ENCODE assay signal across 17 cellular contexts in the genomic region with DNA sequence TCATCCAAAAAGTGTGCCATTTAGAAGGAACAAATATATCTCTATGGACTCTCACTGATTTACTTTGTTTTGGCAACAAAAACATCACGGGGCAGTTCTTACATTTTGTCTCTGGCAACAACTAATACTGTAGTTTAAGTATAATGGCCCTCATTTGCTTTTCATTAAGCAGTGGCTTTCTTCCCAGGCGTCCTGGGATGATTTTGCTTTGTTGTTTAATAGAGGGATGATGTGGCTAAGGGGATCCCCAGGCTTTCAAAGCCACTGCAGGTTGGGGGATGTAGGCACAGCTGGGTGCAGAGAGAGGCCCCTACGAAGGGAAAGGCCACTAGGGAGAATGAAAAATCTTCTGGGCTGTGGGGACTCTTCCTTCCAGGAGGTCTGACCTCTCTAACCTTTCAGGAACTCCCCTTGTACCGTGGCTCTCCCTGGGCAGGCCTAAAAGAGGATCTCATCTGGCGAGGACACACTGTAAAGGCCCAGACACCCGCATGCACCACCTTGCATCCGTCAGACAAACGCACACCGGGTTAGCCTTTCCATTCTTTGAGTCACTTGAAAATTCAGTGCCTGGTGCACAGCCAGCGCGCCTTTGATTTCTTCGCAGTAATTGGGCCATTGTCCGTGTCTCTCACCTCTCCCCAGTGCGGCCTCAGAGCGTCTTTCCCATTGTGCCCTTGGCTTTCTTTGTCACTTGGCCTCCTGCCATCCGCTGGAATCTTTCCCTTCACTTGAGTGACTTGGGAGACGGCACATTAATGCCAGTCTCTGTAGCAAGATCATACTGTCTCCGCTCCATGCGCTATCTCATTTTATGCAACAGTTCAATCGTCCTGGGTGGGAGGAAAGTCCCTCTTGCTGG. TPM values are rescaled to one million over a fixed set of nuclear protein-coding genes. Genes with fewer than 3 reads are reported as not detected.
A peak's percentile ranks its signal among the peaks of the same experiment; 100 is the strongest.
DNase-seq lines count a peak whose midpoint lies in the region; ATAC-seq, FAIRE-seq and TF ChIP-seq lines count a peak whose summit lies in the region.
"Had no signal": no experiment of that assay in that cellular context is flagged by ENCODE, and none has a peak within 500 bp of the region (broad histone marks: within the 10 kb centered on the region; RNA-seq: fewer than 3 reads in every experiment).

No MANE protein-coding gene starts in this region.

- ATAC-seq in memory B cell (ENCODE audit: low read depth) (no peak), HepG2 (no peak)
- ATAC-seq: stimulated activated naive CD8-positive, alpha-beta T cell treated with anti-CD3 and anti-CD28 coated beads, Interleukin-15, amount 100 ng/mL, for 72 hours had no signal

- POLR2A ChIA-PET in HepG2 (lab: Yijun Ruan, JAX), result no interaction called here
- POLR2A ChIA-PET in activated CD4-positive, alpha-beta memory T cell treated with anti-CD3 and anti-CD28 coated beads, Interleukin-2, amount 10 ng/mL, durations not matched to agents 7 days and 5 days (lab: Charles Lee), result no interaction called here

- peak overlapping the region; percentile 42 for H3K4me3 Mint-ChIP-seq in memory B cell
- H3K4me3 Mint-ChIP-seq in activated CD4-positive, alpha-beta memory T cell treated with anti-CD3 and anti-CD28 coated beads, Interleukin-2, amount 10 ng/mL, durations not matched to agents 7 days and 5 days, result no peak overlapping the region
- no peak overlapping the region for H3K4me3 Mint-ChIP-seq in Calu3 (ENCODE audit: low read depth, unreplicated experiment)
- H3K4me3 Mint-ChIP-seq in progenitor cell of endocrine pancreas (ENCODE audit: low read depth), result no peak overlapping the region
- H3K4me3 Mint-ChIP-seq: activated CD4-positive, alpha-beta T cell treated with anti-CD3 and anti-CD28 coated beads, Interleukin-2, amount 10 ng/mL, durations not matched to agents 7 days and 5 days; activated T-helper 1 cell treated with anti-CD3 and anti-CD28 coated beads, Interleukin-12 subunit alpha, Interleukin-12 subunit beta, Interleukin-2, Interleukin-4 antibody, amounts not matched to agents 30 ng/mL and 10 ng/mL and 1 ng/mL, durations not matched to agents 14 hours and 24 hours and 36 hours; dendritic cell treated with granulocyte-macrophage colony-stimulating factor and Interleukin-4, amounts not matched to agents 40 ng/mL and 50 ng/mL, for 4 days; stimulated activated naive CD8-positive, alpha-beta T cell treated with anti-CD3 and anti-CD28 coated beads, Interleukin-15, amount 100 ng/mL, for 72 hours had no signal

- H3K27ac ChIP-seq in HUES64 (ENCODE audit: low read depth, low read length) (peak overlapping the region; percentile 15; the same call in 1 of the 2 replicates), HepG2 (ENCODE audit: extremely low read length, insufficient read depth, low read length) (no peak overlapping the region)
- H3K27ac ChIP-seq: parathyroid adenoma, spleen had no signal

- no peak overlapping the region for H2AFZ ChIP-seq in HepG2 (ENCODE audit: low read length)
- H2AFZ ChIP-seq: parathyroid adenoma had no signal

- no peak overlapping the region for H3K9ac ChIP-seq in HUES64 (ENCODE audit: low read depth, low read length)
- no peak overlapping the region for H3K9ac ChIP-seq in HepG2 (ENCODE audit: insufficient read depth, low read depth, low read length)
- H3K9ac ChIP-seq: parathyroid adenoma had no signal

- peaks cover 23% of the 10 kb centered on the region for H3K4me1 ChIP-seq in HUES64 (ENCODE audit: insufficient read depth, low read length)
- no peaks in the 10 kb centered on the region for H3K4me1 ChIP-seq in HepG2 (ENCODE audit: insufficient read depth, low read length)
- H3K4me1 ChIP-seq: parathyroid adenoma had no signal

- CTCF ChIA-PET in HepG2 (lab: Yijun Ruan, JAX; ENCODE audit: low intra/inter-chr PET ratio, low total read pairs), result no interaction called here
- CTCF ChIA-PET in activated CD4-positive, alpha-beta memory T cell treated with anti-CD3 and anti-CD28 coated beads, Interleukin-2, amount 10 ng/mL, durations not matched to agents 7 days and 5 days (lab: Charles Lee), result no interaction called here
- CTCF ChIA-PET in Calu3 (lab: Charles Lee), result no interaction called here

- FAIRE-seq in endometrium (lab: Jason Lieb, UNC) (peak; percentile 93), HepG2 (lab: Jason Lieb, UNC) (no peak)

- BruUV-seq in HepG2 (replicated peaks; lab: Mats Ljungman, UMichigan) (no TSS peak), Calu3 (replicated peaks; lab: Mats Ljungman, UMichigan) (no TSS peak)

- no peaks in the 10 kb centered on the region for H3K79me2 ChIP-seq in HepG2 (ENCODE audit: insufficient read depth, low read length)
- H3K79me2 ChIP-seq: parathyroid adenoma had no signal

- H3K27ac Mint-ChIP-seq in memory B cell (no peak overlapping the region), Calu3 (ENCODE audit: unreplicated experiment) (no peak overlapping the region), progenitor cell of endocrine pancreas (no peak overlapping the region)
- no peak overlapping the region for H3K27ac Mint-ChIP-seq in activated CD4-positive, alpha-beta memory T cell treated with anti-CD3 and anti-CD28 coated beads, Interleukin-2, amount 10 ng/mL, durations not matched to agents 7 days and 5 days
- H3K27ac Mint-ChIP-seq: activated CD4-positive, alpha-beta T cell treated with anti-CD3 and anti-CD28 coated beads, Interleukin-2, amount 10 ng/mL, durations not matched to agents 7 days and 5 days; activated T-helper 1 cell treated with anti-CD3 and anti-CD28 coated beads, Interleukin-12 subunit alpha, Interleukin-12 subunit beta, Interleukin-2, Interleukin-4 antibody, amounts not matched to agents 30 ng/mL and 10 ng/mL and 1 ng/mL, durations not matched to agents 14 hours and 24 hours and 36 hours; dendritic cell treated with granulocyte-macrophage colony-stimulating factor and Interleukin-4, amounts not matched to agents 40 ng/mL and 50 ng/mL, for 4 days; stimulated activated naive CD8-positive, alpha-beta T cell treated with anti-CD3 and anti-CD28 coated beads, Interleukin-15, amount 100 ng/mL, for 72 hours had no signal

- H3K36me3 ChIP-seq in HUES64 (ENCODE audit: insufficient read depth, low read length) (no peaks in the 10 kb centered on the region), HepG2 (replicated peaks in 1 of 2; ENCODE audit: control insufficient read depth in 1 of 2, insufficient read depth in 2 of 2, low read length in 2 of 2) (no peaks in the 10 kb centered on the region)
- H3K36me3 ChIP-seq: spleen had no signal

- H3K36me3 Mint-ChIP-seq in memory B cell, result no peaks in the 10 kb centered on the region
- no peaks in the 10 kb centered on the region for H3K36me3 Mint-ChIP-seq in activated CD4-positive, alpha-beta memory T cell treated with anti-CD3 and anti-CD28 coated beads, Interleukin-2, amount 10 ng/mL, durations not matched to agents 7 days and 5 days (ENCODE audit: low read depth)
- no peaks in the 10 kb centered on the region for H3K36me3 Mint-ChIP-seq in Calu3 (ENCODE audit: insufficient read depth, unreplicated experiment)
- no peaks in the 10 kb centered on the region for H3K36me3 Mint-ChIP-seq in progenitor cell of endocrine pancreas (ENCODE audit: insufficient read depth)

- no peak for TF ChIP-seq RAD21 in HepG2 (CRISPR knock-in tag; IDR thresholded peaks at IDR 0.05)

- DNase-seq in AG10803 (ENCODE audit: low read depth) (peak; percentile 64), memory B cell (ENCODE audit: low spot score in 2 of 2) (no peak), HepG2 (ENCODE audit: low spot score) (no peak), Calu3 (no peak), progenitor cell of endocrine pancreas (ENCODE audit: low spot score, unreplicated experiment) (no peak)
- DNase-seq in activated CD4-positive, alpha-beta memory T cell treated with anti-CD3 and anti-CD28 coated beads, Interleukin-2, amount 10 ng/mL, durations not matched to agents 7 days and 5 days, result no peak
- DNase-seq: activated CD4-positive, alpha-beta T cell treated with anti-CD3 and anti-CD28 coated beads, Interleukin-2, amount 10 ng/mL, durations not matched to agents 7 days and 5 days; DMS153; midbrain; NCI-H2081 treated with DMSO at 0.1 percent for 48 hours; spleen; stimulated activated naive CD8-positive, alpha-beta T cell treated with anti-CD3 and anti-CD28 coated beads, Interleukin-15, amount 100 ng/mL, for 72 hours had no signal

- H3K27me3 Mint-ChIP-seq in memory B cell (no peaks in the 10 kb centered on the region), Calu3 (ENCODE audit: unreplicated experiment) (peaks cover 66% of the 10 kb centered on the region), progenitor cell of endocrine pancreas (peaks cover 31% of the 10 kb centered on the region)
- H3K27me3 Mint-ChIP-seq in activated CD4-positive, alpha-beta memory T cell treated with anti-CD3 and anti-CD28 coated beads, Interleukin-2, amount 10 ng/mL, durations not matched to agents 7 days and 5 days, result no peaks in the 10 kb centered on the region
- H3K27me3 Mint-ChIP-seq: activated CD4-positive, alpha-beta T cell treated with anti-CD3 and anti-CD28 coated beads, Interleukin-2, amount 10 ng/mL, durations not matched to agents 7 days and 5 days; dendritic cell treated with granulocyte-macrophage colony-stimulating factor and Interleukin-4, amounts not matched to agents 40 ng/mL and 50 ng/mL, for 4 days; stimulated activated naive CD8-positive, alpha-beta T cell treated with anti-CD3 and anti-CD28 coated beads, Interleukin-15, amount 100 ng/mL, for 72 hours had no signal

- no peak for TF ChIP-seq CTCF in AG10803 (conservative IDR thresholded peaks at IDR 0.05; ENCODE audit: low read length)
- no peak for TF ChIP-seq CTCF in HepG2 (CRISPR knock-in tag; IDR thresholded peaks at IDR 0.05)
- no peak for TF ChIP-seq CTCF in Calu3 (IDR thresholded peaks at IDR 0.05; ENCODE audit: unreplicated experiment)
- TF ChIP-seq CTCF in progenitor cell of endocrine pancreas (IDR thresholded peaks at IDR 0.05; ENCODE audit: unreplicated experiment), result no peak

- TF ChIP-seq EP300 in HepG2 (IDR thresholded peaks at IDR 0.05; ENCODE audit: low read depth in 2 of 2, low read length in 2 of 2), result no peak
- TF ChIP-seq EP300 in HepG2 (CRISPR knock-in tag; IDR thresholded peaks at IDR 0.05; ENCODE audit: borderline replicate concordance), result no peak

- intact Hi-C loops in HepG2 (cut with micrococcal nuclease; ENCODE audit: unreplicated experiment) (no loop called here), Calu3 (cut with micrococcal nuclease; ENCODE audit: unreplicated experiment) (loop anchor here (2.0 kb wide), 1 partner anchor 56 kb away; no protein-coding TSS in a partner anchor)

- in situ Hi-C loops in HepG2 (cut with HindIII; ENCODE audit: extremely low pct_ligation_motif_present, low pct_unique_long_range_greater_than_20kb), result no loop called here

- H4K20me1 ChIP-seq in HepG2 (ENCODE audit: insufficient read depth, low read length), result no peaks in the 10 kb centered on the region

- H3K4me1 Mint-ChIP-seq in memory B cell, result peaks cover 16% of the 10 kb centered on the region
- no peaks in the 10 kb centered on the region for H3K4me1 Mint-ChIP-seq in activated CD4-positive, alpha-beta memory T cell treated with anti-CD3 and anti-CD28 coated beads, Interleukin-2, amount 10 ng/mL, durations not matched to agents 7 days and 5 days
- H3K4me1 Mint-ChIP-seq in Calu3 (ENCODE audit: low read depth, unreplicated experiment), result no peaks in the 10 kb centered on the region
- H3K4me1 Mint-ChIP-seq in progenitor cell of endocrine pancreas (ENCODE audit: low read depth), result peaks cover 9% of the 10 kb centered on the region
- H3K4me1 Mint-ChIP-seq: activated CD4-positive, alpha-beta T cell treated with anti-CD3 and anti-CD28 coated beads, Interleukin-2, amount 10 ng/mL, durations not matched to agents 7 days and 5 days; stimulated activated naive CD8-positive, alpha-beta T cell treated with anti-CD3 and anti-CD28 coated beads, Interleukin-15, amount 100 ng/mL, for 72 hours had no signal

- H3K27me3 ChIP-seq in HUES64 (ENCODE audit: insufficient read depth, low read length), result peaks cover 81% of the 10 kb centered on the region
- no peaks in the 10 kb centered on the region; a peak in 1 of 5 replicates for H3K27me3 ChIP-seq in HepG2 (ENCODE audit: control insufficient read depth in 1 of 2, insufficient read depth in 2 of 2, low read length in 2 of 2)
- H3K27me3 ChIP-seq: spleen had no signal

- H3K9me3 Mint-ChIP-seq in memory B cell (no peaks in the 10 kb centered on the region), Calu3 (ENCODE audit: low read depth, unreplicated experiment) (no peaks in the 10 kb centered on the region), progenitor cell of endocrine pancreas (ENCODE audit: low read depth) (peaks cover 6% of the 10 kb centered on the region)
- no peaks in the 10 kb centered on the region for H3K9me3 Mint-ChIP-seq in activated CD4-positive, alpha-beta memory T cell treated with anti-CD3 and anti-CD28 coated beads, Interleukin-2, amount 10 ng/mL, durations not matched to agents 7 days and 5 days
- H3K9me3 Mint-ChIP-seq: activated CD4-positive, alpha-beta T cell treated with anti-CD3 and anti-CD28 coated beads, Interleukin-2, amount 10 ng/mL, durations not matched to agents 7 days and 5 days; activated T-helper 1 cell treated with anti-CD3 and anti-CD28 coated beads, Interleukin-12 subunit alpha, Interleukin-12 subunit beta, Interleukin-2, Interleukin-4 antibody, amounts not matched to agents 30 ng/mL and 10 ng/mL and 1 ng/mL, durations not matched to agents 14 hours and 24 hours and 36 hours; dendritic cell treated with granulocyte-macrophage colony-stimulating factor and Interleukin-4, amounts not matched to agents 40 ng/mL and 50 ng/mL, for 4 days; stimulated activated naive CD8-positive, alpha-beta T cell treated with anti-CD3 and anti-CD28 coated beads, Interleukin-15, amount 100 ng/mL, for 72 hours had no signal

- H3K4me2 ChIP-seq in HepG2 (ENCODE audit: low read depth, low read length), result no peak overlapping the region

- 17% methylated on average over 20 of the region's 20 CpGs for WGBS in HUES64
- WGBS in HepG2 (ENCODE audit: low lambda C conversion rate), result 44% methylated on average over 20 of the region's 20 CpGs

- H3K9me3 ChIP-seq in HUES64 (ENCODE audit: insufficient read depth, low read depth, low read length) (no peaks in the 10 kb centered on the region), HepG2 (ENCODE audit: low read length) (no peaks in the 10 kb centered on the region)
- H3K9me3 ChIP-seq: spleen had no signal

- no peak for TF ChIP-seq POLR2A in HepG2 (IDR thresholded peaks at IDR 0.05; ENCODE audit: insufficient read depth in 1 of 2, low read depth in 2 of 2, low read length in 2 of 2)

- H3K4me3 ChIP-seq in AG10803 (ENCODE audit: low read length) (no peak overlapping the region), HUES64 (ENCODE audit: low read length) (peak overlapping the region; percentile 11), HepG2 (replicated peaks in 1 of 3; ENCODE audit: insufficient read depth in 1 of 3, low read depth in 2 of 3, low read length in 3 of 3) (no peak overlapping the region)
- H3K4me3 ChIP-seq: spleen had no signal

RNA-seq across cellular contexts. Expression of a gene that starts 40.3 kb away (rescaled TPM):
- 3.3 TPM for polyA plus RNA-seq in HUES64 (2013, experiment 1 of 2)
- 8.1 TPM for polyA plus RNA-seq in HUES64 (2013, experiment 2 of 2)
- total RNA-seq in HepG2 (2016; rRNA removed; fragmentation: Illumina TruSeq; extraction: Trizol), result not detected in 2 replicates
- total RNA-seq in HepG2 (2016; cell fraction: cytosol; rRNA removed; fragmentation: Illumina TruSeq; extraction: Trizol; ENCODE audit: low read depth), result not detected in 2 replicates
- total RNA-seq in HepG2 (2016; cell fraction: insoluble cytoplasmic fraction; rRNA removed; fragmentation: Illumina TruSeq; extraction: Trizol), result not detected in 2 replicates
- not detected in 2 replicates for total RNA-seq in HepG2 (2016; cell fraction: membrane; rRNA removed; fragmentation: Illumina TruSeq; extraction: Trizol)
- not detected in 2 replicates for total RNA-seq in HepG2 (2016; cell fraction: nucleus; rRNA removed; fragmentation: Illumina TruSeq; extraction: Trizol)
- polyA plus RNA-seq in HepG2 (2011; rRNA removed), result not detected in 2 replicates
- not detected in 2 replicates for polyA plus RNA-seq in HepG2 (2011; cell fraction: cytosol; rRNA removed)
- not detected in 2 replicates for polyA plus RNA-seq in HepG2 (2011; cell fraction: nucleus; rRNA removed)
- polyA plus RNA-seq in HepG2 (2012), result not detected in 2 replicates
- not detected in 2 replicates for polyA plus RNA-seq in HepG2 (2016; cell fraction: cytosol; fragmentation: Illumina TruSeq; extraction: Trizol; ENCODE audit: low read depth)
- polyA plus RNA-seq in HepG2 (2016; cell fraction: insoluble cytoplasmic fraction; fragmentation: Illumina TruSeq; extraction: Trizol; ENCODE audit: low read depth), result not detected in 2 replicates
- not detected in 2 replicates for polyA plus RNA-seq in HepG2 (2016; cell fraction: membrane; fragmentation: Illumina TruSeq; extraction: Trizol; ENCODE audit: low read depth)
- polyA plus RNA-seq in HepG2 (2016; cell fraction: nucleus; fragmentation: Illumina TruSeq; extraction: Trizol; ENCODE audit: insufficient read depth, low read depth), result not detected in 2 replicates
- polyA minus RNA-seq in HepG2 (2011; rRNA and poly(A)+ RNA removed; ENCODE audit: low replicate concordance), result not detected in 2 replicates
- not detected in 2 replicates for polyA minus RNA-seq in HepG2 (2011; cell fraction: cytosol; rRNA and poly(A)+ RNA removed)
- not detected in 2 replicates for polyA minus RNA-seq in HepG2 (2011; cell fraction: nucleus; rRNA and poly(A)+ RNA removed)
- under 1 TPM; 0.03 TPM for total RNA-seq in activated CD4-positive, alpha-beta memory T cell treated with anti-CD3 and anti-CD28 coated beads, Interleukin-2, amount 10 ng/mL, durations not matched to agents 7 days and 5 days
- not detected in 2 replicates for total RNA-seq in Calu3 (2022)
- 7.3 and 7.5 TPM in 2 replicates for total RNA-seq in progenitor cell of endocrine pancreas
